In genomic region chr1:25247024-25247828, GRCh38 we compare ENCODE assay signal across 8 cellular contexts. TPM values are rescaled to one million over a fixed set of nuclear protein-coding genes. Genes with fewer than 3 reads are reported as not detected.
DNase-seq lines count a peak whose midpoint lies in the region; ATAC-seq and TF ChIP-seq lines count a peak whose summit lies in the region.

Gene RSRP1 (minus strand): TSS chr1:25247454. CDS start chr1:25246963, 491 bp downstream.

- TF ChIP-seq CTCF in endodermal cell (conservative IDR thresholded peaks at IDR 0.05), result no peak

- H3K9me3 ChIP-seq in NT2/D1 (ENCODE audit: insufficient read depth, low read length) (no peaks in the 10 kb centered on the region), endodermal cell (ENCODE audit: control insufficient read depth, low read length) (no peaks in the 10 kb centered on the region)

- peak within 1 kb of the TSS; percentile 98 for H3K27ac Mint-ChIP-seq in endodermal cell

- ATAC-seq in GM21367 (IDR thresholded peaks at IDR 0.05; ENCODE audit: unreplicated experiment), result peak; percentile 71

- H3K9ac ChIP-seq in NT2/D1 (ENCODE audit: insufficient read length, low read depth) (peak within 1 kb of the TSS; percentile 100), endodermal cell (ENCODE audit: extremely low read depth, low read length, poor library complexity, severe bottlenecking) (peak within 1 kb of the TSS; percentile 92)

- H3K4me1 Mint-ChIP-seq in endodermal cell, result peaks cover 24% of the 10 kb centered on the region

- H3K4me3 ChIP-seq in NT2/D1 (ENCODE audit: insufficient read length, low read depth) (peak within 1 kb of the TSS; percentile 100), endodermal cell (ENCODE audit: low read length) (peak within 1 kb of the TSS; percentile 100)

- H3K27me3 ChIP-seq in NT2/D1 (ENCODE audit: insufficient read depth, insufficient read length) (no peaks in the 10 kb centered on the region), endodermal cell (ENCODE audit: control insufficient read depth, insufficient read depth, low read length, poor library complexity, severe bottlenecking) (no peaks in the 10 kb centered on the region)

- peaks cover 4% of the 10 kb centered on the region for H3K4me1 ChIP-seq in NT2/D1 (ENCODE audit: insufficient read depth, insufficient read length)
- H3K4me1 ChIP-seq in endodermal cell (ENCODE audit: control insufficient read depth, insufficient read depth, low read length), result peaks cover 4% of the 10 kb centered on the region

- H3K27ac ChIP-seq in endodermal cell (ENCODE audit: low read depth, low read length), result peak within 1 kb of the TSS; percentile 94

- DNase-seq in COLO829 (ENCODE audit: low spot score), result peak; percentile 99
- DNase-seq in HUDEP-2 (lab: John Stamatoyannopoulos, UW; ENCODE audit: unreplicated experiment in 76 of 76), result peak; percentile 86 to 100 (median 99)
- DNase-seq in NT2/D1 (ENCODE audit: low read depth, low spot score), result peak; percentile 99
- DNase-seq in activated CD8-positive, alpha-beta memory T cell treated with anti-CD3 and anti-CD28 coated beads, Interleukin-2, amount 50 U/mL, for 1 hour (ENCODE audit: extremely low read depth), result peak; percentile 100
- DNase-seq in endodermal cell, result peak; percentile 100
- DNase-seq in mesenteric fat pad (ENCODE audit: low spot score), result peak; percentile 100
- DNase-seq in stimulated activated CD8-positive, alpha-beta memory T cell treated with anti-CD3 and anti-CD28 coated beads, Interleukin-15, amount 100 ng/mL, for 24 hours (ENCODE audit: low read depth), result peak; percentile 99

- H3K36me3 Mint-ChIP-seq in endodermal cell (ENCODE audit: low read depth), result peaks cover 40% of the 10 kb centered on the region

- peak within 1 kb of the TSS; percentile 96 for H3K4me3 Mint-ChIP-seq in endodermal cell

- H3K36me3 ChIP-seq in NT2/D1 (ENCODE audit: insufficient read depth, insufficient read length, low read length), result peaks cover 49% of the 10 kb centered on the region
- peaks cover 44% of the 10 kb centered on the region for H3K36me3 ChIP-seq in endodermal cell (ENCODE audit: control insufficient read depth, insufficient read depth, low read length)

- no peaks in the 10 kb centered on the region for H3K9me3 Mint-ChIP-seq in endodermal cell

- 0% methylated on average over 21 to 79 of the region's 79 CpGs for WGBS in endodermal cell (ENCODE audit: insufficient coverage in 1 of 2, insufficient read length in 1 of 2), 2 experiments

- no peaks in the 10 kb centered on the region for H3K27me3 Mint-ChIP-seq in endodermal cell (ENCODE audit: insufficient read depth)

RNA-seq across cellular contexts. Expression of gene RSRP1, which starts in this region (rescaled TPM):
- total RNA-seq in endodermal cell (10 to 100 TPM; 90.3 to 92.5 TPM), mesenteric fat pad (44.1 TPM)
- polyA plus RNA-seq in endodermal cell (2013, experiment 1 of 2), result 70.9 TPM
- polyA plus RNA-seq in endodermal cell (2013, experiment 2 of 2), result 67.3 TPM

Comparison
In these comparisons a context has a peak if more than half of its experiments do, and no peak if none do; other contexts are left out.
1. Peak in every context shown above with its lines: DNase-seq, ATAC-seq, H3K4me3 ChIP-seq and H3K27ac ChIP-seq.